In the genomic region with DNA sequence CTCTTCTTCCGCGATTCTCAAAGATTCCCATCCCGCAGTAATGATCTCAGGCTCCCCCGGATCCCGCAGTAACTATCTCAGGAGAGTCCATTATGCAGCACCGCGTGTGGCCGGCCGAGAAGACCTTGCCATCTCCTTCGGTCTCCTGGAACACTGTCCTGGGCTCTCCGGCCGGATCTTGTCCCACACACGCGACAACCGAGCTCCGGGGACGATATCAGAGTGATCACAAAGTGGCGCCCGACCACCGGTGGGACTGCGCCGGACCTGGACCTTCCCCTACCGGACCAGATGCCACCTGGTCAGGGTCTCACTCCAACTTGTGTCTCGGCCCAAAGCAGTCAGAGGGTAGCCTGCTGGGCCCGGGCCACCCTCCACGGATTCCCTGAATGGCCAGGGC, we compare ENCODE assay signal across 22 cellular contexts. TPM values are rescaled to one million over a fixed set of nuclear protein-coding genes. Genes with fewer than 3 reads are reported as not detected.
DNase-seq lines count a peak whose midpoint lies in the region; ATAC-seq, FAIRE-seq and TF ChIP-seq lines count a peak whose summit lies in the region.
"Had no signal": no experiment of that assay in that cellular context is flagged by ENCODE, and none has a peak within 500 bp of the region (broad histone marks: within the 10 kb centered on the region; RNA-seq: fewer than 3 reads in every experiment).

No MANE protein-coding gene starts in this region.

- no peaks in the 10 kb centered on the region for H3K27me3 Mint-ChIP-seq in osteocyte (ENCODE audit: unreplicated experiment)
- H3K27me3 Mint-ChIP-seq: CD4-positive, alpha-beta T cell had no signal

- DNase-seq in left ventricle myocardium superior = peak; percentile 15
- DNase-seq in Right ventricle myocardium inferior (ENCODE audit: missing footprints) = no peak
- DNase-seq in kidney = peak; percentile 23
- peak; percentile 56 for DNase-seq in osteoblast (ENCODE audit: insufficient read length, low spot score, missing footprints)
- DNase-seq in osteocyte (ENCODE audit: extremely low spot score, unreplicated experiment) = no peak
- DNase-seq in dorsolateral prefrontal cortex = no peak
- DNase-seq in SHP77 treated with DMSO at 0.1 percent for 48 hours (lab: John Stamatoyannopoulos, UW) = no peak
- DNase-seq: BE2C; CD4-positive, alpha-beta T cell; CD8-positive, alpha-beta memory T cell; DMS53; DMS79 treated with DMSO at 0.1 percent for 48 hours; GF-D8; GM23248; H7; HCEC 1CT had no signal

- no peak overlapping the region for H3K9ac ChIP-seq in kidney (ENCODE audit: low read length in 2 of 2)
- H3K9ac ChIP-seq: BLaER1 treated with 17β-estradiol and CSF1 and Interleukin-3, amounts not matched to agents 10 nM and 100 nM; GM23248 had no signal

- ATAC-seq in left ventricle myocardium superior (no peak), Right ventricle myocardium inferior (no peak)

- peaks cover 0 to 6% of the 10 kb centered on the region in 2 donors for H3K4me1 ChIP-seq in kidney (ENCODE audit: control insufficient read depth in 1 of 2, insufficient read depth in 1 of 2, low read depth in 1 of 2, low read length in 2 of 2)
- no peaks in the 10 kb centered on the region for H3K4me1 ChIP-seq in osteoblast (ENCODE audit: insufficient read depth, low read length)
- H3K4me1 ChIP-seq: BE2C had no signal

- no peak overlapping the region for H3K4me3 ChIP-seq in kidney (ENCODE audit: low read length in 2 of 2)
- no peak overlapping the region for H3K4me3 ChIP-seq in osteoblast (ENCODE audit: insufficient read depth, low read length)
- no peak overlapping the region for H3K4me3 ChIP-seq in dorsolateral prefrontal cortex
- H3K4me3 ChIP-seq: BLaER1 treated with 17β-estradiol and CSF1 and Interleukin-3, amounts not matched to agents 10 nM and 100 nM; GM23248 had no signal

- no peaks in the 10 kb centered on the region for H3K79me2 ChIP-seq in osteoblast (ENCODE audit: insufficient read depth, low read length)

- H3K4me2 ChIP-seq in osteoblast (ENCODE audit: insufficient read depth, low read length) = no peak overlapping the region
- H3K4me2 ChIP-seq: BLaER1 treated with 17β-estradiol and CSF1 and Interleukin-3, amounts not matched to agents 10 nM and 100 nM had no signal

- H3K27me3 ChIP-seq in osteoblast (ENCODE audit: insufficient read depth, low read length) (no peaks in the 10 kb centered on the region), dorsolateral prefrontal cortex (no peaks in the 10 kb centered on the region)
- H3K27me3 ChIP-seq: BE2C; BLaER1 treated with 17β-estradiol and CSF1 and Interleukin-3, amounts not matched to agents 10 nM and 100 nM had no signal

- H3K9me3 ChIP-seq in kidney (ENCODE audit: control insufficient read depth in 1 of 2, low read length in 2 of 2) = no peaks in the 10 kb centered on the region
- H3K9me3 ChIP-seq in osteoblast (ENCODE audit: low read depth, low read length) = no peaks in the 10 kb centered on the region
- H3K9me3 ChIP-seq: BE2C; BLaER1 treated with 17β-estradiol and CSF1 and Interleukin-3, amounts not matched to agents 10 nM and 100 nM had no signal

- H2AFZ ChIP-seq in osteoblast (ENCODE audit: low read length) = no peak overlapping the region
- H2AFZ ChIP-seq: GM23248 had no signal

- intact Hi-C loops in left ventricle myocardium superior (cut with micrococcal nuclease) = no loop called here
- intact Hi-C loops in Right ventricle myocardium inferior (cut with DNase I) = no loop called here
- intact Hi-C loops in kidney (cut with DNase I) = no loop called here
- intact Hi-C loops in dorsolateral prefrontal cortex (cut with DNase I) = no loop called here

- H3K27ac ChIP-seq in kidney (ENCODE audit: low read depth in 2 of 2, low read length in 2 of 2) = no peak overlapping the region
- no peak overlapping the region for H3K27ac ChIP-seq in osteoblast (ENCODE audit: low read depth, low read length)
- H3K27ac ChIP-seq in dorsolateral prefrontal cortex = no peak overlapping the region
- H3K27ac ChIP-seq: 22Rv1; BLaER1 treated with 17β-estradiol and CSF1 and Interleukin-3, amounts not matched to agents 10 nM and 100 nM; GM23248 had no signal

- peaks cover 6% of the 10 kb centered on the region for H3K4me1 Mint-ChIP-seq in osteocyte (ENCODE audit: unreplicated experiment)

- FAIRE-seq in kidney (lab: Jason Lieb, UNC) = no peak
- FAIRE-seq: A204.1, GM12892, H1 had no signal

- H3K4me3 Mint-ChIP-seq in osteocyte (ENCODE audit: unreplicated experiment) = no peak overlapping the region
- H3K4me3 Mint-ChIP-seq: CD14-positive monocyte; CD4-positive, alpha-beta T cell had no signal

- peaks cover 1% of the 10 kb centered on the region for H3K36me3 Mint-ChIP-seq in osteocyte (ENCODE audit: unreplicated experiment)

- H3K27ac Mint-ChIP-seq in osteocyte (ENCODE audit: unreplicated experiment) = no peak overlapping the region
- H3K27ac Mint-ChIP-seq: CD4-positive, alpha-beta T cell; CD8-positive, alpha-beta memory T cell had no signal

- TF ChIP-seq CTCF in kidney (IDR thresholded peaks at IDR 0.05; ENCODE audit: borderline replicate concordance, extremely low read depth, insufficient read depth) = no peak
- TF ChIP-seq CTCF in osteoblast (IDR thresholded peaks at IDR 0.05; ENCODE audit: extremely low read depth, low read depth, low read length) = no peak
- no peak for TF ChIP-seq CTCF in osteocyte (IDR thresholded peaks at IDR 0.05)
- no peak for TF ChIP-seq CTCF in dorsolateral prefrontal cortex (IDR thresholded peaks at IDR 0.05 in 54 of 56, conservative IDR thresholded peaks at IDR 0.05 in 2 of 56; ENCODE audit: low read depth in 1 of 56, partially characterized antibody in 56 of 56)

- H3K36me3 ChIP-seq in kidney (ENCODE audit: control insufficient read depth in 1 of 2, insufficient read depth in 2 of 2, low read length in 2 of 2) (no peaks in the 10 kb centered on the region), osteoblast (ENCODE audit: insufficient read depth, low read length) (no peaks in the 10 kb centered on the region)
- H3K36me3 ChIP-seq: BE2C had no signal

- H4K20me1 ChIP-seq in osteoblast (ENCODE audit: insufficient read depth, low read length) = no peaks in the 10 kb centered on the region

- no peaks in the 10 kb centered on the region for H3K9me3 Mint-ChIP-seq in osteocyte (ENCODE audit: unreplicated experiment)
- H3K9me3 Mint-ChIP-seq: CD4-positive, alpha-beta T cell; CD8-positive, alpha-beta memory T cell had no signal

RNA-seq across cellular contexts. Expression of a gene that starts 24.0 kb away (rescaled TPM):
- total RNA-seq in left ventricle myocardium superior (32.5 TPM), Right ventricle myocardium inferior (40.2 TPM), kidney (90.5 TPM), osteoblast (35.8 and 43.0 TPM in 2 replicates), osteocyte (116 and 120 TPM in 2 replicates), dorsolateral prefrontal cortex (10 to 100 TPM; 16.5 to 62.2 (median 32.8) TPM)
- 63.9 TPM for polyA plus RNA-seq in kidney (ENCODE audit: insufficient read depth, low read depth, low replicate concordance)

RNA-seq across cellular contexts. Expression of a gene that starts 24.1 kb away (rescaled TPM):
- total RNA-seq in left ventricle myocardium superior (8.7 TPM), Right ventricle myocardium inferior (7.2 TPM), kidney (10.5 TPM), osteoblast (5.0 and 8.0 TPM in 2 replicates), osteocyte (11.4 and 12.4 TPM in 2 replicates), dorsolateral prefrontal cortex (10 to 100 TPM; 11.8 to 30.1 (median 19.5) TPM)
- polyA plus RNA-seq in kidney (ENCODE audit: insufficient read depth, low read depth, low replicate concordance) = 21.2 TPM

RNA-seq across cellular contexts. Expression of a gene that starts 31.8 kb away (rescaled TPM):
- total RNA-seq in left ventricle myocardium superior (15.5 TPM), Right ventricle myocardium inferior (14.4 TPM), kidney (34.7 TPM), osteoblast (16.5 and 16.6 TPM in 2 replicates), osteocyte (25.0 and 26.1 TPM in 2 replicates), dorsolateral prefrontal cortex (10 to 100 TPM; 21.1 to 51.1 (median 33.9) TPM)
- 6.5 TPM for polyA plus RNA-seq in kidney (ENCODE audit: insufficient read depth, low read depth, low replicate concordance)

RNA-seq across cellular contexts. Expression of a gene that starts 31.9 kb away (rescaled TPM):
- total RNA-seq in left ventricle myocardium superior = 5.1 TPM
- 5.1 TPM for total RNA-seq in Right ventricle myocardium inferior
- total RNA-seq in kidney = 14.3 TPM
- polyA plus RNA-seq in kidney (ENCODE audit: insufficient read depth, low read depth, low replicate concordance) = 1.0 TPM
- total RNA-seq in osteoblast = 8.7 and 10.6 TPM in 2 replicates
- 9.2 TPM in 2 replicates for total RNA-seq in osteocyte
- 10 to 100 TPM; 11.0 to 31.0 (median 19.9) TPM for total RNA-seq in dorsolateral prefrontal cortex

RNA-seq across cellular contexts. Expression of a gene that starts 39.2 kb away (rescaled TPM):
- total RNA-seq in left ventricle myocardium superior (60.2 TPM), Right ventricle myocardium inferior (45.9 TPM), kidney (75.9 TPM), osteoblast (50.4 and 52.5 TPM in 2 replicates), osteocyte (64.3 and 68.4 TPM in 2 replicates), dorsolateral prefrontal cortex (100 to 1,000 TPM in 78 of 120 experiments, 10 to 100 TPM in 42; 79.8 to 142 (median 103) TPM)
- 61.3 TPM for polyA plus RNA-seq in kidney (ENCODE audit: insufficient read depth, low read depth, low replicate concordance)

Comparison
In these comparisons a context has a peak if more than half of its experiments do, and no peak if none do; other contexts are left out.
1. DNase-seq: peak in left ventricle myocardium superior (single experiment), kidney (single experiment) and osteoblast (single experiment); none in Right ventricle myocardium inferior (single experiment), osteocyte (single experiment), dorsolateral prefrontal cortex (0 of 10) and SHP77 treated with DMSO at 0.1 percent for 48 hours (single experiment).